15 cellular contexts compared by ENCODE assay signal in genomic region chr11:72511393-72512047, GRCh38.
"Had no signal": no experiment of that assay in that cellular context is flagged by ENCODE, and none has a peak within 500 bp of the region (broad histone marks: within the 10 kb centered on the region; RNA-seq: fewer than 3 reads in every experiment).

No MANE protein-coding gene starts in this region.

- H3K4me3 Mint-ChIP-seq: activated CD4-positive, alpha-beta memory T cell treated with anti-CD3 and anti-CD28 coated beads for 36 hours; activated naive CD8-positive, alpha-beta T cell treated with anti-CD3 and anti-CD28 coated beads, Interleukin-2, amount 50 U/mL, for 24 hours; activated T-cell treated with anti-CD3 and anti-CD28 coated beads, Interleukin-2, amount 50 U/mL, for 4 hours; central memory CD8-positive, alpha-beta T cell; type B pancreatic cell had no signal

- H3K27ac ChIP-seq: heart right ventricle, left lung, suprapubic skin had no signal

- H3K27ac Mint-ChIP-seq: activated CD4-positive, alpha-beta memory T cell treated with anti-CD3 and anti-CD28 coated beads for 36 hours; activated naive CD8-positive, alpha-beta T cell treated with anti-CD3 and anti-CD28 coated beads, Interleukin-2, amount 50 U/mL, for 24 hours; type B pancreatic cell had no signal

- ATAC-seq: activated naive CD8-positive, alpha-beta T cell treated with anti-CD3 and anti-CD28 coated beads, Interleukin-2, amount 50 U/mL, for 24 hours; activated T-cell treated with anti-CD3 and anti-CD28 coated beads, Interleukin-2, amount 50 U/mL, for 4 hours; esophagus mucosa; heart right ventricle; left lung; stimulated activated naive CD8-positive, alpha-beta T cell treated with anti-CD3 and anti-CD28 coated beads, Interleukin-15, Interleukin-2, amounts not matched to agents 100 U/mL and 50 U/mL, for 24 hours had no signal

- H3K4me3 ChIP-seq: heart right ventricle, left lung, suprapubic skin had no signal

- H3K36me3 Mint-ChIP-seq: type B pancreatic cell had no signal

- H3K27me3 Mint-ChIP-seq: activated CD4-positive, alpha-beta memory T cell treated with anti-CD3 and anti-CD28 coated beads for 36 hours; central memory CD8-positive, alpha-beta T cell had no signal

- DNase-seq: activated CD4-positive, alpha-beta memory T cell treated with anti-CD3 and anti-CD28 coated beads for 36 hours; activated gamma-delta T cell treated with Interleukin-2 at 50 U/mL for 16 hours; activated naive CD8-positive, alpha-beta T cell treated with anti-CD3 and anti-CD28 coated beads, Interleukin-2, amount 50 U/mL, for 24 hours; activated T-cell treated with anti-CD3 and anti-CD28 coated beads, Interleukin-2, amount 50 U/mL, for 4 hours; cortex of kidney; effector CD8-positive, alpha-beta T cell; heart right ventricle; left lung; stimulated activated CD4-positive, alpha-beta T cell treated with anti-CD3 and anti-CD28 coated beads, Interleukin-4, amount 100 ng/mL, for 1 hour; stimulated activated CD8-positive, alpha-beta memory T cell treated with anti-CD3 and anti-CD28 coated beads, Interleukin-4, amount 100 ng/mL, for 48 hours; stimulated activated naive CD8-positive, alpha-beta T cell treated with anti-CD3 and anti-CD28 coated beads, Interleukin-15, Interleukin-2, amounts not matched to agents 100 U/mL and 50 U/mL, for 24 hours had no signal

- H3K4me1 Mint-ChIP-seq: activated naive CD8-positive, alpha-beta T cell treated with anti-CD3 and anti-CD28 coated beads, Interleukin-2, amount 50 U/mL, for 24 hours; central memory CD8-positive, alpha-beta T cell had no signal

- H3K27me3 ChIP-seq: heart right ventricle, left lung, suprapubic skin had no signal

- H3K36me3 ChIP-seq: heart right ventricle, left lung, suprapubic skin had no signal

- H3K4me1 ChIP-seq: heart right ventricle, left lung, suprapubic skin had no signal
